1 cellular context compared by ENCODE assay signal in the genomic region with DNA sequence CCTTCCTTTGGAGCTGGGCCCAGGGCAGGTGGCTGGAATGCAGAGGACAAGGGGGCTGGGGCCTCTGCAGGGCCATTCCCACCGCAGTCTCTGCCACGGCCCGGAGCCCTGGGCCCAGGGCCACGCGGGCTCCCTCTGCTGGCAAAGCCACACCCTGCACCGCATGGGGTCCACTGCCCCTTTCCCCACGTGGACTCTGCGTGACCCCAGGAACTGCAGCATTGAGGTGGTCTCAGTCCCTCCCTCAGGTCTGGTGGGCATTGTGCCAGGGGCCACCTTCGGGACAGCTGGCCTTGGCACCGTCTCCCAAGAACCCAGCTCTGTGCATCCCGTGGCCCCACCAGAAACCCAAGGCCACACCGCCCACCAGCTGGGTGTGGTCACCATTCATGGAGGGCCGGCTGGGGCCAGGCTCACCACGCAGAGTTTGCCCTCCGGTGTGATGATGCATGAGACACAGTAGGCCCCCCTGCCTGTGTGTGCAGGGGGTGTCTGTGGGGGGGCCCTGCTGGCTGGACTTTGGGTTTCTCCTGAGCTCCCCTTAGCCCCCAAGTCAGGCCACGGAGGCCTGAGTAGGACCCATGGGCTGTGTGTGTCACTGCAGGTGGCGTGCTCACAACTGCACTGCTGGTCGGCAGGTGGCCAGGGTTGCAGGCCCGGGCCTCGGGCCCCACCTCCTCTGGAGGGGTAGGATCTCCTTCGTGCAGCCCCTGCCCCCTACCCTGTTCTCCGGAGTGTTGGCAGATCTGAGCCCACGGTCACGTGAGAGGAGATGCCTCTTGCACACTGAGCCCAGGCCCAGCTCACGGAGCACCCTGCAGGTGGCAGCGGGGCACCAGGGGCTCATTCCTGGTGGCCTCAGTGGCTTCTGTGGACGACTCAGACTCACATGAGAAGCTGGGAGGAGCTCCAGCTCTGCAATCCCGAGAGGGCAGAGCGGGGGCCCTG.
TF ChIP-seq lines count a peak whose summit lies in the region.

No MANE protein-coding gene starts in this region.

TF ChIP-seq in liver, 16 proteins besides CTCF, POLR2A, EP300 and RAD21 (continued from another document):
- TF ChIP-seq, protein P1, sequence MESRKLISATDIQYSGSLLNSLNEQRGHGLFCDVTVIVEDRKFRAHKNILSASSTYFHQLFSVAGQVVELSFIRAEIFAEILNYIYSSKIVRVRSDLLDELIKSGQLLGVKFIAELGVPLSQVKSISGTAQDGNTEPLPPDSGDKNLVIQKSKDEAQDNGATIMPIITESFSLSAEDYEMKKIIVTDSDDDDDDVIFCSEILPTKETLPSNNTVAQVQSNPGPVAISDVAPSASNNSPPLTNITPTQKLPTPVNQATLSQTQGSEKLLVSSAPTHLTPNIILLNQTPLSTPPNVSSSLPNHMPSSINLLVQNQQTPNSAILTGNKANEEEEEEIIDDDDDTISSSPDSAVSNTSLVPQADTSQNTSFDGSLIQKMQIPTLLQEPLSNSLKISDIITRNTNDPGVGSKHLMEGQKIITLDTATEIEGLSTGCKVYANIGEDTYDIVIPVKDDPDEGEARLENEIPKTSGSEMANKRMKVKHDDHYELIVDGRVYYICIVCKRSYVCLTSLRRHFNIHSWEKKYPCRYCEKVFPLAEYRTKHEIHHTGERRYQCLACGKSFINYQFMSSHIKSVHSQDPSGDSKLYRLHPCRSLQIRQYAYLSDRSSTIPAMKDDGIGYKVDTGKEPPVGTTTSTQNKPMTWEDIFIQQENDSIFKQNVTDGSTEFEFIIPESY (IDR thresholded peaks at IDR 0.05): no peak
- no peak for TF ChIP-seq HNF4G (IDR thresholded peaks at IDR 0.05)
